22 cellular contexts compared by ENCODE assay signal in genomic region chr5:179411161-179411841, GRCh38.
"Had no signal": no experiment of that assay in that cellular context is flagged by ENCODE, and none has a peak within 500 bp of the region (broad histone marks: within the 10 kb centered on the region; RNA-seq: fewer than 3 reads in every experiment).

No MANE protein-coding gene starts in this region.

- H3K4me1 Mint-ChIP-seq: activated CD4-positive, alpha-beta T cell treated with anti-CD3 and anti-CD28 coated beads, Interleukin-2, amount 10 ng/mL, durations not matched to agents 24 days and 14 days; activated naive CD8-positive, alpha-beta T cell treated with anti-CD3 and anti-CD28 coated beads for 36 hours; neural crest cell had no signal

- H3K9ac ChIP-seq: SK-N-SH had no signal

- H3K27me3 Mint-ChIP-seq: activated CD4-positive, alpha-beta T cell treated with anti-CD3 and anti-CD28 coated beads, Interleukin-2, amount 10 ng/mL, durations not matched to agents 24 days and 14 days had no signal

- H3K27ac Mint-ChIP-seq: activated CD4-positive, alpha-beta T cell treated with anti-CD3 and anti-CD28 coated beads, Interleukin-2, amount 10 ng/mL, durations not matched to agents 24 days and 14 days; activated naive CD8-positive, alpha-beta T cell treated with anti-CD3 and anti-CD28 coated beads for 36 hours; dendritic cell treated with granulocyte-macrophage colony-stimulating factor and Interleukin-4, amounts not matched to agents 40 ng/mL and 50 ng/mL, for 4 days had no signal

- ATAC-seq: left cardiac atrium, mucosa of descending colon had no signal

- H3K4me1 ChIP-seq: breast epithelium, prostate gland, stomach had no signal

- DNase-seq: activated CD4-positive, alpha-beta T cell treated with anti-CD3 and anti-CD28 coated beads, Interleukin-2, amount 10 ng/mL, durations not matched to agents 24 days and 14 days; activated naive CD4-positive, alpha-beta T cell treated with Interleukin-2 at 50 U/mL for 16 hours; activated naive CD8-positive, alpha-beta T cell treated with anti-CD3 and anti-CD28 coated beads for 36 hours; activated T-cell treated with anti-CD3 and anti-CD28 coated beads, Interleukin-2, amount 50 U/mL, for 48 hours; effector CD4-positive, alpha-beta T cell; erythroblast; hypothalamus; left cardiac atrium; mesenchymal stem cell; ovary; stomach; T-helper 2 cell had no signal

- H3K27ac ChIP-seq: breast epithelium, ovary, prostate gland, stomach, suprapubic skin, tibial nerve had no signal

- H3K4me3 ChIP-seq: breast epithelium, mucosa of descending colon, ovary, prostate gland, stomach, suprapubic skin, tibial nerve had no signal

- H3K9me3 Mint-ChIP-seq: activated CD4-positive, alpha-beta T cell treated with anti-CD3 and anti-CD28 coated beads, Interleukin-2, amount 10 ng/mL, durations not matched to agents 24 days and 14 days; activated naive CD8-positive, alpha-beta T cell treated with anti-CD3 and anti-CD28 coated beads for 36 hours; dendritic cell treated with granulocyte-macrophage colony-stimulating factor and Interleukin-4, amounts not matched to agents 40 ng/mL and 50 ng/mL, for 4 days had no signal

- H3K9me3 ChIP-seq: breast epithelium, mucosa of descending colon, ovary, prostate gland, SK-N-SH, stomach, suprapubic skin, tibial nerve had no signal

- H3K4me3 Mint-ChIP-seq: activated CD4-positive, alpha-beta T cell treated with anti-CD3 and anti-CD28 coated beads, Interleukin-2, amount 10 ng/mL, durations not matched to agents 24 days and 14 days; activated naive CD8-positive, alpha-beta T cell treated with anti-CD3 and anti-CD28 coated beads for 36 hours; dendritic cell treated with granulocyte-macrophage colony-stimulating factor and Interleukin-4, amounts not matched to agents 40 ng/mL and 50 ng/mL, for 4 days; neural crest cell had no signal

- H3K36me3 Mint-ChIP-seq: activated naive CD8-positive, alpha-beta T cell treated with anti-CD3 and anti-CD28 coated beads for 36 hours had no signal

- FAIRE-seq: frontal cortex, urothelium cell line had no signal

- H3K36me3 ChIP-seq: breast epithelium, ovary, prostate gland, stomach, suprapubic skin, tibial nerve had no signal
